In genomic region chr11:62539238-62539925, GRCh38 we compare ENCODE assay signal across 8 cellular contexts. TPM values are rescaled to one million over a fixed set of nuclear protein-coding genes. Genes with fewer than 3 reads are reported as not detected.
DNase-seq lines count a peak whose midpoint lies in the region; ATAC-seq and TF ChIP-seq lines count a peak whose summit lies in the region.

No MANE protein-coding gene starts in this region.

- peak overlapping the region; percentile 58; the same call in 1 of the 2 replicates for H3K27ac ChIP-seq in MM.1S (ENCODE audit: low read length)

- no peak for ATAC-seq in GM21526 (IDR thresholded peaks at IDR 0.05; ENCODE audit: low FRiP score, unreplicated experiment)
- no peak for ATAC-seq in HG03521 (IDR thresholded peaks at IDR 0.05; ENCODE audit: unreplicated experiment)

- TF ChIP-seq CTCF in MM.1S (IDR thresholded peaks at IDR 0.05; ENCODE audit: low read length): no peak

- H4K20me1 ChIP-seq in MM.1S (ENCODE audit: insufficient read depth, low read length): no peaks in the 10 kb centered on the region

- H3K9ac ChIP-seq in MM.1S (ENCODE audit: low read length): peak overlapping the region; percentile 25; the same call in 1 of the 2 replicates

- 0 out of 2 replicates have a peak overlapping the region, but pooled peaks have one; percentile 44 for H2AFZ ChIP-seq in MM.1S (ENCODE audit: low read length)

- H3K4me2 ChIP-seq in MM.1S (ENCODE audit: low read depth, low read length): peak overlapping the region; percentile 45; the same call in 1 of the 2 replicates

- H3K79me2 ChIP-seq in MM.1S (ENCODE audit: low read length): peaks cover 24% of the 10 kb centered on the region

- no peak overlapping the region for H3K4me3 ChIP-seq in MM.1S (ENCODE audit: low read length)

- no peaks in the 10 kb centered on the region for H3K9me2 ChIP-seq in MM.1S (replicated peaks; ENCODE audit: insufficient read depth, low read length)

- no peaks in the 10 kb centered on the region for H3K27me3 ChIP-seq in MM.1S (replicated peaks; ENCODE audit: insufficient read depth, low read length)

- H3K36me3 ChIP-seq in MM.1S (replicated peaks; ENCODE audit: insufficient read depth, low read length): no peaks in the 10 kb centered on the region

- DNase-seq in COLO668 (lab: John Stamatoyannopoulos, UW; ENCODE audit: unreplicated experiment) (peak; percentile 83), MM.1S (no peak), fibroblast of the conjunctiva (ENCODE audit: low read depth) (peak; percentile 85), renal cortical epithelial cell (ENCODE audit: low read depth) (peak; percentile 81), HuH-7 (ENCODE audit: low spot score) (no peak)
- DNase-seq in activated T-cell treated with anti-CD3 and anti-CD28 coated beads, Interleukin-2, amount 50 U/mL, for 1 hour: peak; percentile 57

- no peaks in the 10 kb centered on the region for H3K9me3 ChIP-seq in MM.1S (replicated peaks; ENCODE audit: insufficient read depth, low read length)

- peaks cover 15% of the 10 kb centered on the region for H3F3A ChIP-seq in MM.1S (ENCODE audit: insufficient read depth, low read length)

- peaks cover 45% of the 10 kb centered on the region for H3K4me1 ChIP-seq in MM.1S (ENCODE audit: low read length)

RNA-seq across cellular contexts. Expression of gene AHNAK, which starts 7.2 kb away (rescaled TPM):
- 409 and 1,601 TPM in 2 replicates for total RNA-seq in renal cortical epithelial cell

RNA-seq across cellular contexts. Expression of gene EEF1G, which starts 34.3 kb away (rescaled TPM):
- total RNA-seq in renal cortical epithelial cell: 1,513 and 1,623 TPM in 2 replicates

RNA-seq across cellular contexts. Expression of gene TUT1, which starts 51.9 kb away (rescaled TPM):
- 5.9 and 12.7 TPM in 2 replicates for total RNA-seq in renal cortical epithelial cell

Comparison
In these comparisons a context has a peak if more than half of its experiments do, and no peak if none do; other contexts are left out.
1. DNase-seq: peak in COLO668 (single experiment), activated T-cell treated with anti-CD3 and anti-CD28 coated beads, Interleukin-2, amount 50 U/mL, for 1 hour (single experiment), fibroblast of the conjunctiva (single experiment) and renal cortical epithelial cell (single experiment); none in MM.1S (single experiment) and HuH-7 (single experiment).